Comparison of ENCODE assay signal across 21 cellular contexts in the genomic region with DNA sequence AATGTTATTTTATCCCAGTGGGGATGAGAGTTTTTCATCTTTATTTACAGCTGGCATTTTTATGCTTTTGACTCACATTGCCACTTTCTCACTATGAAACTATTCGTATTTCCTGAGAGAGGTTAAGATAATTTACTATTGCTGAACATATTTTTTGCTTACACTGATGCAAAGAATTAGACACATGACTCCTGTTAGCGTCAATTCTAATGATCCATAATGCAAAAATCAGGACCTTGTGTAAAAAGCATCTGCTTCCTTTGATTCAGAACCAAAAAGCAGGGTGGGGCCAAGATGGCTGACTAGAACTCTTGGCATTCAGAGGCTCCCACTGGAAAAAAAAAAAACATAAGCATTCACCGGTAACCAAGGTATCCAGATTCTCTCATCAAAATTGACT.
"Had no signal": no experiment of that assay in that cellular context is flagged by ENCODE, and none has a peak within 500 bp of the region (broad histone marks: within the 10 kb centered on the region; RNA-seq: fewer than 3 reads in every experiment).

No MANE protein-coding gene starts in this region.

- DNase-seq: activated CD4-positive, alpha-beta T cell treated with anti-CD3 and anti-CD28 coated beads, Interleukin-2, amount 10 ng/mL, durations not matched to agents 7 days and 5 days; activated CD8-positive, alpha-beta memory T cell treated with anti-CD3 and anti-CD28 coated beads, Interleukin-2, amount 50 U/mL, for 4 hours; activated CD8-positive, alpha-beta T cell treated with anti-CD3 and anti-CD28 coated beads, Interleukin-2, amount 10 ng/mL, durations not matched to agents 7 days and 5 days; activated naive CD4-positive, alpha-beta T cell treated with anti-CD3 and anti-CD28 coated beads, Interleukin-2, amount 10 ng/mL, durations not matched to agents 7 days and 5 days; activated naive CD8-positive, alpha-beta T cell treated with anti-CD3 and anti-CD28 coated beads, Interleukin-2, amount 50 U/mL, for 24 hours; activated T-cell treated with anti-CD3 and anti-CD28 coated beads, Interleukin-2, amount 50 U/mL, for 4 hours; aorta; cerebellar nuclear complex; effector CD8-positive, alpha-beta T cell; foreskin keratinocyte; glutamatergic neuron; hypothalamus; left ventricle myocardium inferior; mammary epithelial cell; stimulated activated naive CD8-positive, alpha-beta T cell treated with anti-CD3 and anti-CD28 coated beads, Interleukin-15, Interleukin-2, amounts not matched to agents 100 U/mL and 50 U/mL, for 24 hours; substantia nigra; tibial artery had no signal

- H3K27ac ChIP-seq: foreskin keratinocyte, left ventricle myocardium inferior, tibial artery had no signal

- H3K4me3 ChIP-seq: left ventricle myocardium inferior, tibial artery had no signal

- H3K4me1 Mint-ChIP-seq: activated CD4-positive, alpha-beta T cell treated with anti-CD3 and anti-CD28 coated beads, Interleukin-2, amount 10 ng/mL, durations not matched to agents 7 days and 5 days; activated naive CD4-positive, alpha-beta T cell treated with anti-CD3 and anti-CD28 coated beads, Interleukin-2, amount 10 ng/mL, durations not matched to agents 7 days and 5 days; activated naive CD8-positive, alpha-beta T cell treated with anti-CD3 and anti-CD28 coated beads, Interleukin-2, amount 50 U/mL, for 24 hours had no signal

- H3K36me3 Mint-ChIP-seq: activated naive CD4-positive, alpha-beta T cell treated with anti-CD3 and anti-CD28 coated beads, Interleukin-2, amount 10 ng/mL, durations not matched to agents 7 days and 5 days had no signal

- H3K4me1 ChIP-seq: foreskin keratinocyte, left ventricle myocardium inferior had no signal

- H3K4me3 Mint-ChIP-seq: activated CD4-positive, alpha-beta T cell treated with anti-CD3 and anti-CD28 coated beads, Interleukin-2, amount 10 ng/mL, durations not matched to agents 7 days and 5 days; activated CD8-positive, alpha-beta T cell treated with anti-CD3 and anti-CD28 coated beads, Interleukin-2, amount 10 ng/mL, durations not matched to agents 7 days and 5 days; activated naive CD4-positive, alpha-beta T cell treated with anti-CD3 and anti-CD28 coated beads, Interleukin-2, amount 10 ng/mL, durations not matched to agents 7 days and 5 days; activated naive CD8-positive, alpha-beta T cell treated with anti-CD3 and anti-CD28 coated beads, Interleukin-2, amount 50 U/mL, for 24 hours; activated T-cell treated with anti-CD3 and anti-CD28 coated beads, Interleukin-2, amount 50 U/mL, for 4 hours; dendritic cell treated with granulocyte-macrophage colony-stimulating factor and Interleukin-4, amounts not matched to agents 40 ng/mL and 50 ng/mL, for 4 days; T-helper 1 cell treated with Interleukin-12 subunit alpha and Interleukin-12 subunit beta and Interleukin-4 antibody, amounts not matched to agents 30 μg/mL and 1 μg/mL, for 36 hours had no signal

- H3K9me3 Mint-ChIP-seq: activated CD4-positive, alpha-beta T cell treated with anti-CD3 and anti-CD28 coated beads, Interleukin-2, amount 10 ng/mL, durations not matched to agents 7 days and 5 days; activated naive CD4-positive, alpha-beta T cell treated with anti-CD3 and anti-CD28 coated beads, Interleukin-2, amount 10 ng/mL, durations not matched to agents 7 days and 5 days; activated naive CD8-positive, alpha-beta T cell treated with anti-CD3 and anti-CD28 coated beads, Interleukin-2, amount 50 U/mL, for 24 hours; T-helper 1 cell treated with Interleukin-12 subunit alpha and Interleukin-12 subunit beta and Interleukin-4 antibody, amounts not matched to agents 30 μg/mL and 1 μg/mL, for 36 hours had no signal

- H3K36me3 ChIP-seq: left ventricle myocardium inferior, tibial artery had no signal

- ATAC-seq: activated CD8-positive, alpha-beta T cell treated with anti-CD3 and anti-CD28 coated beads, Interleukin-2, amount 10 ng/mL, durations not matched to agents 7 days and 5 days; activated naive CD8-positive, alpha-beta T cell treated with anti-CD3 and anti-CD28 coated beads, Interleukin-2, amount 50 U/mL, for 24 hours; activated T-cell treated with anti-CD3 and anti-CD28 coated beads, Interleukin-2, amount 50 U/mL, for 4 hours; esophagus mucosa; foreskin keratinocyte; stimulated activated naive CD8-positive, alpha-beta T cell treated with anti-CD3 and anti-CD28 coated beads, Interleukin-15, Interleukin-2, amounts not matched to agents 100 U/mL and 50 U/mL, for 24 hours had no signal

- H3K27ac Mint-ChIP-seq: activated CD4-positive, alpha-beta T cell treated with anti-CD3 and anti-CD28 coated beads, Interleukin-2, amount 10 ng/mL, durations not matched to agents 7 days and 5 days; activated CD8-positive, alpha-beta T cell treated with anti-CD3 and anti-CD28 coated beads, Interleukin-2, amount 10 ng/mL, durations not matched to agents 7 days and 5 days; activated naive CD4-positive, alpha-beta T cell treated with anti-CD3 and anti-CD28 coated beads, Interleukin-2, amount 10 ng/mL, durations not matched to agents 7 days and 5 days; activated naive CD8-positive, alpha-beta T cell treated with anti-CD3 and anti-CD28 coated beads, Interleukin-2, amount 50 U/mL, for 24 hours; dendritic cell treated with granulocyte-macrophage colony-stimulating factor and Interleukin-4, amounts not matched to agents 40 ng/mL and 50 ng/mL, for 4 days; progenitor cell of endocrine pancreas; T-helper 1 cell treated with Interleukin-12 subunit alpha and Interleukin-12 subunit beta and Interleukin-4 antibody, amounts not matched to agents 30 μg/mL and 1 μg/mL, for 36 hours had no signal

- H3K27me3 Mint-ChIP-seq: activated CD4-positive, alpha-beta T cell treated with anti-CD3 and anti-CD28 coated beads, Interleukin-2, amount 10 ng/mL, durations not matched to agents 7 days and 5 days; activated naive CD4-positive, alpha-beta T cell treated with anti-CD3 and anti-CD28 coated beads, Interleukin-2, amount 10 ng/mL, durations not matched to agents 7 days and 5 days; dendritic cell treated with granulocyte-macrophage colony-stimulating factor and Interleukin-4, amounts not matched to agents 40 ng/mL and 50 ng/mL, for 4 days; progenitor cell of endocrine pancreas had no signal

- H3K27me3 ChIP-seq: foreskin keratinocyte, tibial artery had no signal
